In the genomic region with DNA sequence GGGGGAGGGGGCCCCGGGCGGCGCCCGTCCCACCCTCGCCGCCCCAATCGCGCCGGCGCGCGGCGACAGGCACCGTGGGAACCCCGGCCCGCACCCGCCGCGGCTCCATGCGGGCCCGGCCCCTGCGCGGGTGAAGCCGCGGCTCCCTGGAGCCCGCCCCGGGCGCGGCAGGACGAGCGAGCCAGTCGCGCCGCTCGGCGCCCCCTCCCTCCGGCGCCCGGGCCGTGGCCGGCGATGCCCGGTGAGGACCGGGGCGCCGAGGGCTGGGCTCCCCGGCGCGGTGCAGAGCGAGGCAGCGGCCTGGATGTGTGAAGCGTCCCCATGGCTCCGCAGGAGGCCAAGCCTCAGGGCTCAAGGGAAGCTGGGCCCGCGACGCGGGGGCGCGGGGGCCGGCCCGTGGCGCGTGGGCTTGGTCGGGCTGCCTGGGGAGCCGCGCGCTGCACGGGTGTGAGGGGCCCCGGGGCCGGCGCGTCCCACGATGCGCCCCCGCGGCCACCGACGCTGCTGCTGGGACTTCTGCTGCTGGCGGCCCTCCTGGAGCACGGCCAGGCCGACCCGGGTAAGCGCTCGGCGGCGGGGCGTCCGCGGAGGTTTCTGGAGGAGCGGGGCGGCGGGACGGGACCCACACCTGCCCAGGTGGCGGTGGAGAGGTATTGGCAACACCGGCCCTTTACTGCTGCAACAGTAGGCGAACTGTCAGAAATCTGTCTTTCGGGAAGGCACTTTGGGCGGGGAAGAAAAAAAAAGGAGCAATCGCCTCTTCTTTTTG, we compare ENCODE assay signal across 8 cellular contexts. TPM values are rescaled to one million over a fixed set of nuclear protein-coding genes. Genes with fewer than 3 reads are reported as not detected.
DNase-seq lines count a peak whose midpoint lies in the region; ATAC-seq and TF ChIP-seq lines count a peak whose summit lies in the region.

No MANE protein-coding gene starts in this region.

- no peak overlapping the region for H3K4me3 Mint-ChIP-seq in activated T-helper 17 cell treated with anti-CD3 and anti-CD28 coated beads, Interleukin-2, amount 50 U/mL, for 72 hours

- no peaks in the 10 kb centered on the region for H3K36me3 Mint-ChIP-seq in activated T-helper 17 cell treated with anti-CD3 and anti-CD28 coated beads, Interleukin-2, amount 50 U/mL, for 72 hours (ENCODE audit: low read depth)

- peaks cover 41% of the 10 kb centered on the region for H3K27me3 Mint-ChIP-seq in activated T-helper 17 cell treated with anti-CD3 and anti-CD28 coated beads, Interleukin-2, amount 50 U/mL, for 72 hours

- CTCF ChIA-PET in Panc1 (lab: Charles Lee): no interaction called here

- intact Hi-C loops in Panc1 (cut with micrococcal nuclease; ENCODE audit: unreplicated experiment): loop anchor here (10.0 kb wide), 1 partner anchor 448 kb away; no protein-coding TSS in a partner anchor

- POLR2A ChIA-PET in Panc1 (lab: Charles Lee): interaction anchor here (0.6 kb wide), 1 partner anchor 361 kb away, joined by 3 read pairs; no protein-coding TSS in a partner anchor

- 7 to 13% methylated on average over 2 to 6 of the region's 99 CpGs for WGBS in gastroesophageal sphincter (ENCODE audit: low coverage in 1 of 2), 2 donors

- H3K27me3 ChIP-seq in Panc1 (ENCODE audit: control insufficient read depth, insufficient read depth, low read length) (no peaks in the 10 kb centered on the region), gastroesophageal sphincter (peaks cover 61% of the 10 kb centered on the region)

- no peaks in the 10 kb centered on the region for H3K9me3 ChIP-seq in Panc1 (ENCODE audit: control insufficient read depth, insufficient read depth, low read depth, low read length)
- no peaks in the 10 kb centered on the region for H3K9me3 ChIP-seq in gastroesophageal sphincter

- ATAC-seq in Panc1 (peak; percentile 69), gastroesophageal sphincter (peak; percentile 14)
- no peak for ATAC-seq in activated T-helper 17 cell treated with anti-CD3 and anti-CD28 coated beads, Interleukin-2, amount 50 U/mL, for 72 hours (replicated peaks)

- peak overlapping the region; percentile 58 to 69 for H3K4me3 ChIP-seq in Panc1 (ENCODE audit: low read depth in 2 of 2, low read length in 2 of 2)
- peak overlapping the region in 1 of 2 donors; percentile 58 for H3K4me3 ChIP-seq in gastroesophageal sphincter
- peak overlapping the region; percentile 69 for H3K4me3 ChIP-seq in skeletal muscle cell (ENCODE audit: low read depth, low read length)

- in situ Hi-C loops in Panc1 (cut with HindIII; ENCODE audit: low pct_unique_long_range_greater_than_20kb, low sequenced_read_pairs): no loop called here

- H3K9me3 Mint-ChIP-seq in activated T-helper 17 cell treated with anti-CD3 and anti-CD28 coated beads, Interleukin-2, amount 50 U/mL, for 72 hours: no peaks in the 10 kb centered on the region

- no peak overlapping the region for H3K27ac Mint-ChIP-seq in activated T-helper 17 cell treated with anti-CD3 and anti-CD28 coated beads, Interleukin-2, amount 50 U/mL, for 72 hours

- H3K4me1 Mint-ChIP-seq in activated T-helper 17 cell treated with anti-CD3 and anti-CD28 coated beads, Interleukin-2, amount 50 U/mL, for 72 hours: no peaks in the 10 kb centered on the region

- DNase-seq in NCI-H82 (lab: John Stamatoyannopoulos, UW): peak; percentile 38
- no peak for DNase-seq in NCI-H82 treated with DMSO at 0.1 percent for 48 hours (lab: John Stamatoyannopoulos, UW; ENCODE audit: unreplicated experiment)
- DNase-seq in Panc1 (ENCODE audit: low read depth, low spot score): no peak
- DNase-seq in skeletal muscle cell (ENCODE audit: low read depth): no peak
- no peak for DNase-seq in activated effector memory CD4-positive, alpha-beta T cell treated with anti-CD3 and anti-CD28 coated beads, Interleukin-2, amount 50 U/mL, for 16 hours
- no peak for DNase-seq in NCI-H2107 (lab: John Stamatoyannopoulos, UW)

- TF ChIP-seq POLR2A in gastroesophageal sphincter (IDR thresholded peaks at IDR 0.05): no peak

- H3K36me3 ChIP-seq in Panc1 (ENCODE audit: control insufficient read depth, insufficient read depth, low read length) (no peaks in the 10 kb centered on the region), gastroesophageal sphincter (no peaks in the 10 kb centered on the region)

- H3K27ac ChIP-seq in Panc1 (ENCODE audit: low read length) (peak overlapping the region; percentile 58; the same call in 1 of the 2 replicates), gastroesophageal sphincter (no peak overlapping the region)

- H3K4me1 ChIP-seq in Panc1 (ENCODE audit: control insufficient read depth, insufficient read depth, low read length) (peaks cover 21% of the 10 kb centered on the region), gastroesophageal sphincter (peaks cover 0 to 19% (median 0%) of the 10 kb centered on the region in 3 donors)

- TF ChIP-seq CTCF in Panc1 (IDR thresholded peaks at IDR 0.05) (no peak), gastroesophageal sphincter (IDR thresholded peaks at IDR 0.05) (no peak)

- no TSS peak for BruUV-seq in Panc1 (replicated peaks; lab: Mats Ljungman, UMichigan)

- no peak for TF ChIP-seq EP300 in gastroesophageal sphincter (IDR thresholded peaks at IDR 0.05)

RNA-seq across cellular contexts. Expression of gene KIAA1549L, which starts 0.6 kb away (rescaled TPM):
- total RNA-seq in Panc1 (2021; ENCODE audit: unreplicated experiment): 15.5 TPM
- 15.1 TPM for polyA plus RNA-seq in Panc1 (2012; ENCODE audit: insufficient read length)
- under 1 TPM in 2 of 4 donors, not detected in 2; 0.19 to 0.27 TPM for total RNA-seq in gastroesophageal sphincter
- not detected for total RNA-seq in activated T-helper 17 cell treated with anti-CD3 and anti-CD28 coated beads, Interleukin-2, amount 50 U/mL, for 72 hours

Comparison
In these comparisons a context has a peak if more than half of its experiments do, and no peak if none do; other contexts are left out.
1. RNA of gene KIAA1549L, which starts 0.6 kb away (total RNA-seq): 15.5 TPM in Panc1 (single experiment); 0.19 to 0.27 TPM in gastroesophageal sphincter and not detected in activated T-helper 17 cell treated with anti-CD3 and anti-CD28 coated beads, Interleukin-2, amount 50 U/mL, for 72 hours; every median in the first group is over 10 times any median in the second.